ENCODE assay signal across 25 cellular contexts in the genomic region with DNA sequence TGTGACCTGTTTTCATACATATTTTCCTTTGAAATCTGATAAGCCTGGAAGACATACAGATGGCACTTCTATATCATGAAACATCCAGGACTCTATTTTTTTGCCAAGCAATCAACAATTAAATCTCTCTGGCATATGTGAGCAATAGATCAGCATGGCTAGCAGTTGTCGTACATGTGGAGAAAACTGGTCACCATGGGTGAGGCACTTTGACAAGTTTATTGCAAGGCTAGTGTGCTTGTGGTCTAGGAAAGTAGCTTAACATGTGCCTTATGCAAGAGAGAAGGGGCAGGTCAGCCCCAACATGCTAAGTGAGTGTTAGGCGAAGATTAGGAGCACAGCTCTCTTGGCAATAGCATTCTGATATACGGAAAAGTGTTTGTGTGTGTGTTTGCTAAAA. TPM values are rescaled to one million over a fixed set of nuclear protein-coding genes. Genes with fewer than 3 reads are reported as not detected.
DNase-seq lines count a peak whose midpoint lies in the region; ATAC-seq, FAIRE-seq and TF ChIP-seq lines count a peak whose summit lies in the region.
"Had no signal": no experiment of that assay in that cellular context is flagged by ENCODE, and none has a peak within 500 bp of the region (broad histone marks: within the 10 kb centered on the region; RNA-seq: fewer than 3 reads in every experiment).

No MANE protein-coding gene starts in this region.

- no peak for DNase-seq in Right ventricle myocardium superior
- DNase-seq in Right ventricle myocardium inferior (ENCODE audit: missing footprints): no peak
- DNase-seq in astrocyte (ENCODE audit: low read depth): no peak
- peak; percentile 45 for DNase-seq in myocyte (ENCODE audit: low read depth)
- DNase-seq in vagina (ENCODE audit: extremely low spot score in 2 of 2): no peak
- DNase-seq in UCSD-AML1 (lab: John Stamatoyannopoulos, UW; ENCODE audit: unreplicated experiment): no peak
- DNase-seq in DMS114 treated with DMSO at 0.1 percent for 48 hours (lab: John Stamatoyannopoulos, UW; ENCODE audit: unreplicated experiment): no peak
- no peak for DNase-seq in NCI-H1417 treated with DMSO at 0.1 percent for 48 hours (lab: John Stamatoyannopoulos, UW)
- DNase-seq: 8988T; activated T-cell treated with anti-CD3 and anti-CD28 coated beads, Interleukin-2, amount 50 U/mL, for 72 hours; Caco-2; EL; NCI-H146; occipital lobe; sigmoid colon; stimulated activated CD4-positive, alpha-beta T cell treated with anti-CD3 and anti-CD28 coated beads, Interleukin-1b, Interleukin-23, amount 100 ng/mL, for 48 hours; stimulated activated naive B cell treated with anti-CD40 and anti-IgM and Interleukin-4, amounts not matched to agents 10 μg/mL and 1 μg/mL and 100 μg/mL, for 72 hours; thyroid gland had no signal

- no peak overlapping the region for H3K9ac ChIP-seq in astrocyte (ENCODE audit: low read length)
- H3K9ac ChIP-seq: BLaER1 had no signal

- peak; percentile 26 for FAIRE-seq in astrocyte (lab: Jason Lieb, UNC)
- FAIRE-seq: colon had no signal

- H3K9me3 ChIP-seq in astrocyte (ENCODE audit: insufficient read depth, low read depth, low read length) (no peaks in the 10 kb centered on the region), vagina (no peaks in the 10 kb centered on the region)
- H3K9me3 ChIP-seq: BLaER1, Caco-2, sigmoid colon, thyroid gland had no signal

- no peak overlapping the region for H3K4me3 Mint-ChIP-seq in astrocyte (ENCODE audit: unreplicated experiment)
- H3K4me3 Mint-ChIP-seq: activated naive CD4-positive, alpha-beta T cell treated with anti-CD3 and anti-CD28 coated beads, Interleukin-2, amount 50 U/mL, for 24 hours; activated T-cell treated with anti-CD3 and anti-CD28 coated beads, Interleukin-2, amount 50 U/mL, for 72 hours; stimulated activated naive B cell treated with anti-CD40 and anti-IgM and Interleukin-4, amounts not matched to agents 10 μg/mL and 1 μg/mL and 100 μg/mL, for 72 hours had no signal

- peaks cover 98% of the 10 kb centered on the region for H3K79me2 ChIP-seq in astrocyte (ENCODE audit: insufficient read depth, low read length)

- H2AFZ ChIP-seq in astrocyte (ENCODE audit: low read depth, low read length): no peak overlapping the region
- H2AFZ ChIP-seq: hepatocyte had no signal

- H3K27ac ChIP-seq in astrocyte (ENCODE audit: low read depth, low read length): no peak overlapping the region
- H3K27ac ChIP-seq in vagina: peak overlapping the region; percentile 99
- H3K27ac ChIP-seq: BLaER1, hepatocyte, HL-60, sigmoid colon had no signal

- TF ChIP-seq CTCF in astrocyte (IDR thresholded peaks at IDR 0.05; ENCODE audit: insufficient read depth, low read depth, low read length): no peak
- TF ChIP-seq CTCF in vagina (IDR thresholded peaks at IDR 0.05): no peak

- intact Hi-C loops in Right ventricle myocardium superior (cut with DNase I) (no loop called here), Right ventricle myocardium inferior (cut with DNase I) (no loop called here), vagina (cut with DNase I) (no loop called here)

- no peaks in the 10 kb centered on the region for H3K9me3 Mint-ChIP-seq in astrocyte (ENCODE audit: unreplicated experiment)
- H3K9me3 Mint-ChIP-seq: activated naive CD4-positive, alpha-beta T cell treated with anti-CD3 and anti-CD28 coated beads, Interleukin-2, amount 50 U/mL, for 24 hours; activated T-cell treated with anti-CD3 and anti-CD28 coated beads, Interleukin-2, amount 50 U/mL, for 72 hours; stimulated activated naive B cell treated with anti-CD40 and anti-IgM and Interleukin-4, amounts not matched to agents 10 μg/mL and 1 μg/mL and 100 μg/mL, for 72 hours had no signal

- H3K36me3 Mint-ChIP-seq in astrocyte (ENCODE audit: low read depth, unreplicated experiment): no peaks in the 10 kb centered on the region
- H3K36me3 Mint-ChIP-seq: activated naive CD4-positive, alpha-beta T cell treated with anti-CD3 and anti-CD28 coated beads, Interleukin-2, amount 50 U/mL, for 24 hours; stimulated activated naive B cell treated with anti-CD40 and anti-IgM and Interleukin-4, amounts not matched to agents 10 μg/mL and 1 μg/mL and 100 μg/mL, for 72 hours had no signal

- no peak for TF ChIP-seq POLR2A in vagina (IDR thresholded peaks at IDR 0.05)

- no peaks in the 10 kb centered on the region for H3K36me3 ChIP-seq in astrocyte (ENCODE audit: insufficient read depth, low read length)
- no peaks in the 10 kb centered on the region for H3K36me3 ChIP-seq in vagina
- H3K36me3 ChIP-seq: BLaER1, sigmoid colon, thyroid gland had no signal

- H3K4me3 ChIP-seq in astrocyte (ENCODE audit: insufficient read depth, low read depth, low read length) (no peak overlapping the region), vagina (no peak overlapping the region)
- H3K4me3 ChIP-seq: BLaER1, hepatocyte, lung, sigmoid colon, thyroid gland had no signal

- peak; percentile 40 for ATAC-seq in Right ventricle myocardium superior (ENCODE audit: poor library complexity)
- ATAC-seq in Right ventricle myocardium inferior: no peak
- ATAC-seq: activated T-cell treated with anti-CD3 and anti-CD28 coated beads, Interleukin-2, amount 50 U/mL, for 72 hours; stimulated activated naive B cell treated with anti-CD40 and anti-IgM and Interleukin-4, amounts not matched to agents 10 μg/mL and 1 μg/mL and 100 μg/mL, for 72 hours had no signal

- H3K4me2 ChIP-seq in astrocyte (ENCODE audit: low read length): no peak overlapping the region
- H3K4me2 ChIP-seq: BLaER1, hepatocyte had no signal

- no peaks in the 10 kb centered on the region for H3K4me1 Mint-ChIP-seq in astrocyte (ENCODE audit: low read depth, unreplicated experiment)
- H3K4me1 Mint-ChIP-seq: activated naive CD4-positive, alpha-beta T cell treated with anti-CD3 and anti-CD28 coated beads, Interleukin-2, amount 50 U/mL, for 24 hours; stimulated activated naive B cell treated with anti-CD40 and anti-IgM and Interleukin-4, amounts not matched to agents 10 μg/mL and 1 μg/mL and 100 μg/mL, for 72 hours had no signal

- H4K20me1 ChIP-seq in astrocyte (ENCODE audit: insufficient read depth, low read length): peaks cover 5% of the 10 kb centered on the region
- H4K20me1 ChIP-seq: BLaER1 had no signal

- H3K27me3 Mint-ChIP-seq in astrocyte (ENCODE audit: low read depth, unreplicated experiment): peaks cover 10% of the 10 kb centered on the region

- H3K27me3 ChIP-seq in astrocyte (ENCODE audit: insufficient read depth, low read length): no peaks in the 10 kb centered on the region
- H3K27me3 ChIP-seq in vagina: no peaks in the 10 kb centered on the region
- H3K27me3 ChIP-seq: BLaER1, thyroid gland had no signal

- no peak overlapping the region for H3K27ac Mint-ChIP-seq in astrocyte (ENCODE audit: unreplicated experiment)
- H3K27ac Mint-ChIP-seq: activated naive CD4-positive, alpha-beta T cell treated with anti-CD3 and anti-CD28 coated beads, Interleukin-2, amount 50 U/mL, for 24 hours; activated T-cell treated with anti-CD3 and anti-CD28 coated beads, Interleukin-2, amount 50 U/mL, for 72 hours; stimulated activated naive B cell treated with anti-CD40 and anti-IgM and Interleukin-4, amounts not matched to agents 10 μg/mL and 1 μg/mL and 100 μg/mL, for 72 hours had no signal

- H3K4me1 ChIP-seq in astrocyte (ENCODE audit: insufficient read depth, low read length) (peaks cover 9% of the 10 kb centered on the region), vagina (peaks cover 77% of the 10 kb centered on the region)
- H3K4me1 ChIP-seq: BLaER1, Caco-2, sigmoid colon, thyroid gland had no signal

RNA-seq across cellular contexts. Expression of gene PRRX1, which starts 14.3 kb away (rescaled TPM):
- total RNA-seq in Right ventricle myocardium superior: 35.8 TPM
- total RNA-seq in Right ventricle myocardium inferior: 46.3 TPM
- total RNA-seq in astrocyte: 1.3 and 2.6 TPM in 2 replicates
- 51.2 and 55.7 TPM in 2 replicates for total RNA-seq in myocyte
- 4.4 TPM for polyA plus RNA-seq in myocyte (2012)
- total RNA-seq in vagina: 108 TPM
- total RNA-seq: activated T-cell treated with anti-CD3 and anti-CD28 coated beads, Interleukin-2, amount 50 U/mL, for 72 hours; Caco-2; MCF 10A had no signal

Comparison
In these comparisons a context has a peak if more than half of its experiments do, and no peak if none do; other contexts are left out.
1. RNA of gene PRRX1, which starts 14.3 kb away (total RNA-seq): 108 TPM in vagina (single experiment), 51.2 to 55.7 TPM in myocyte, 46.3 TPM in Right ventricle myocardium inferior (single experiment) and 35.8 TPM in Right ventricle myocardium superior (single experiment); 1.3 to 2.6 TPM in astrocyte; every median in the first group is over 10 times any median in the second.